14 cellular contexts compared by ENCODE assay signal in the genomic region with DNA sequence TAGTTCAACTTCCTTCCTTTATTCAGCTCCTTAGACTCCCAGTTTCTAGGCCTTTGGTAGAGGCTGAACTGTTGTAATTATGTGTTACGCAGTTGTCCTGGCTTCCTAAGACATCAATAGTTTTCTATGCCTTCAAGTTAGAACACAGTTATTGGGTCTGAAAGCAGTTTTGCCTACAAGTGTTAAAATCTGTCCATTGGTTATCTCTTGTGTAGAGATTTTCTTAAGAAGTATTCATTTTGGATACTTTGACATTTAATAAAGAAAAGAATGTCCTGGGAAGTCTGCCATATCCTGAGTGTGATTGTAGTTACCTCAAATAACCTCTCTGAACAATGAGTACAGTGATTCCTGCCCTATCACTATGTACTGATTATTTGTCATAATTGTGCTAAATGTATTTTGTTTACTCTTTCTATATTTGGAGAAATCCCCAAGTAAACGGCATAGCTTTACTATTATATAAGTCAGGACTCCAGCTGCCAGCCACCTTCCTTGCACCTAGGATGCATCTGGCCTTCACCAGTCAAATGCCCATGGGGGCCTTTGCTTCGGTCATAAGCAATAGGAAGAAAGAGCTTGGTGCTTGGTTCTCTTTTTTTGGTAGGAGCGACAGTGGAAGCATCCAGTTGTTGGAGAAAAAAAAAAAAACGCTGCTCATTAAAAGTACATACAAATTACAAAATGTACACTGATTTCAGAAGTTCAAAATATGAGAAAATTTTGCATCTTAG.
A peak's percentile ranks its signal among the peaks of the same experiment; 100 is the strongest.
DNase-seq lines count a peak whose midpoint lies in the region; ATAC-seq and TF ChIP-seq lines count a peak whose summit lies in the region.
"Had no signal": no experiment of that assay in that cellular context is flagged by ENCODE, and none has a peak within 500 bp of the region (broad histone marks: within the 10 kb centered on the region; RNA-seq: fewer than 3 reads in every experiment).

No MANE protein-coding gene starts in this region.

- H3K4me3 ChIP-seq in GM23248 (no peak overlapping the region), astrocyte of the spinal cord (ENCODE audit: low read depth, low read length) (no peak overlapping the region), gastroesophageal sphincter (no peak overlapping the region), retinal pigment epithelial cell (ENCODE audit: low read length) (no peak overlapping the region)
- H3K4me3 ChIP-seq: spleen had no signal

- peak; percentile 31 for DNase-seq in GM23248
- peak; percentile 61 for DNase-seq in astrocyte of the spinal cord (ENCODE audit: low read depth, low spot score)
- DNase-seq in retinal pigment epithelial cell (ENCODE audit: low read depth) = peak; percentile 60
- no peak for DNase-seq in NCI-H748 treated with DMSO at 0.1 percent for 48 hours (lab: John Stamatoyannopoulos, UW)
- no peak for DNase-seq in activated CD4-positive, alpha-beta T cell treated with anti-CD3 and anti-CD28 coated beads, Interleukin-2, amount 10 ng/mL, durations not matched to agents 24 days and 14 days
- DNase-seq in SHP77 treated with DMSO at 0.1 percent for 48 hours (lab: John Stamatoyannopoulos, UW) = no peak
- DNase-seq: activated CD4-positive, CD25-positive, alpha-beta regulatory T cell; activated naive CD4-positive, alpha-beta T cell treated with Interleukin-2 at 50 U/mL for 16 hours; erythroblast; mesenchymal stem cell; NCI-H2171; spleen had no signal

- H3K9ac ChIP-seq in GM23248 = no peak overlapping the region

- no peak overlapping the region for H3K4me2 ChIP-seq in GM23248 (ENCODE audit: unreplicated experiment)

- H3K9me2 ChIP-seq in GM23248 (ENCODE audit: insufficient read depth) = no peaks in the 10 kb centered on the region

- TF ChIP-seq EP300 in gastroesophageal sphincter (IDR thresholded peaks at IDR 0.05) = no peak

- H3K9me3 ChIP-seq in GM23248 (ENCODE audit: low read depth) (no peaks in the 10 kb centered on the region), gastroesophageal sphincter (no peaks in the 10 kb centered on the region)
- H3K9me3 ChIP-seq: spleen had no signal

- ATAC-seq in gastroesophageal sphincter = peak; percentile 36
- no peak for ATAC-seq in HG03460 (IDR thresholded peaks at IDR 0.05; ENCODE audit: unreplicated experiment)

- H3K27me3 ChIP-seq in GM23248 (replicated peaks; ENCODE audit: insufficient read depth) (no peaks in the 10 kb centered on the region), gastroesophageal sphincter (no peaks in the 10 kb centered on the region)
- H3K27me3 ChIP-seq: spleen had no signal

- H3K4me1 Mint-ChIP-seq in activated CD4-positive, alpha-beta T cell treated with anti-CD3 and anti-CD28 coated beads, Interleukin-2, amount 10 ng/mL, durations not matched to agents 24 days and 14 days = no peaks in the 10 kb centered on the region

- no peaks in the 10 kb centered on the region for H3F3A ChIP-seq in GM23248 (ENCODE audit: insufficient read depth)

- no peaks in the 10 kb centered on the region for H3K36me3 Mint-ChIP-seq in activated CD4-positive, alpha-beta T cell treated with anti-CD3 and anti-CD28 coated beads, Interleukin-2, amount 10 ng/mL, durations not matched to agents 24 days and 14 days (ENCODE audit: low read depth)

- no peak overlapping the region for H2AFZ ChIP-seq in GM23248

- H3K27ac ChIP-seq in GM23248 (no peak overlapping the region), gastroesophageal sphincter (peak overlapping the region; percentile 18 to 81 (median 68))

- H4K20me1 ChIP-seq in GM23248 (ENCODE audit: insufficient read depth) = no peaks in the 10 kb centered on the region

- 21 to 38% methylated on average over 5 of the region's 5 CpGs for WGBS in GM23248 (ENCODE audit: low coverage in 1 of 2, low lambda C conversion rate in 2 of 2, missing lambda C conversion rate in 2 of 2), 2 experiments
- 30 to 32% methylated on average over 5 of the region's 5 CpGs for WGBS in gastroesophageal sphincter (ENCODE audit: low coverage in 1 of 2), 2 donors

- no peak overlapping the region for H3K4me3 Mint-ChIP-seq in activated CD4-positive, alpha-beta T cell treated with anti-CD3 and anti-CD28 coated beads, Interleukin-2, amount 10 ng/mL, durations not matched to agents 24 days and 14 days

- no peak overlapping the region for H3K27ac Mint-ChIP-seq in activated CD4-positive, alpha-beta T cell treated with anti-CD3 and anti-CD28 coated beads, Interleukin-2, amount 10 ng/mL, durations not matched to agents 24 days and 14 days

- in situ Hi-C loops in GM23248 (cut with MboI) (no loop called here), astrocyte of the spinal cord (cut with HindIII; ENCODE audit: low sequenced_read_pairs) (no loop called here)

- no peaks in the 10 kb centered on the region for H3K79me2 ChIP-seq in GM23248 (ENCODE audit: insufficient read depth)

- H3K4me1 ChIP-seq in GM23248 (ENCODE audit: insufficient read depth) (no peaks in the 10 kb centered on the region), gastroesophageal sphincter (peaks cover 11 to 24% (median 12%) of the 10 kb centered on the region in 3 donors)
- H3K4me1 ChIP-seq: spleen had no signal

- TF ChIP-seq POLR2A in gastroesophageal sphincter (IDR thresholded peaks at IDR 0.05) = no peak

- no peak for TF ChIP-seq CTCF in astrocyte of the spinal cord (IDR thresholded peaks at IDR 0.05; ENCODE audit: low read depth, low read length)
- TF ChIP-seq CTCF in gastroesophageal sphincter (IDR thresholded peaks at IDR 0.05) = no peak
- TF ChIP-seq CTCF in retinal pigment epithelial cell (conservative IDR thresholded peaks at IDR 0.05; ENCODE audit: low read depth, low read length) = no peak

- no peaks in the 10 kb centered on the region for H3K9me3 Mint-ChIP-seq in activated CD4-positive, alpha-beta T cell treated with anti-CD3 and anti-CD28 coated beads, Interleukin-2, amount 10 ng/mL, durations not matched to agents 24 days and 14 days

- intact Hi-C loops in activated CD4-positive, alpha-beta T cell treated with anti-CD3 and anti-CD28 coated beads, Interleukin-2, amount 10 ng/mL, durations not matched to agents 24 days and 14 days (cut with micrococcal nuclease) = no loop called here

- H3K27me3 Mint-ChIP-seq in activated CD4-positive, alpha-beta T cell treated with anti-CD3 and anti-CD28 coated beads, Interleukin-2, amount 10 ng/mL, durations not matched to agents 24 days and 14 days = no peaks in the 10 kb centered on the region

- H3K36me3 ChIP-seq in GM23248 (ENCODE audit: low read depth) = no peaks in the 10 kb centered on the region
- H3K36me3 ChIP-seq in gastroesophageal sphincter = no peaks in the 10 kb centered on the region
- H3K36me3 ChIP-seq: spleen had no signal

Comparison
In these comparisons a context has a peak if more than half of its experiments do, and no peak if none do; other contexts are left out.
1. DNase-seq: peak in GM23248 (single experiment), astrocyte of the spinal cord (single experiment) and retinal pigment epithelial cell (single experiment); none in NCI-H748 treated with DMSO at 0.1 percent for 48 hours (single experiment), activated CD4-positive, alpha-beta T cell treated with anti-CD3 and anti-CD28 coated beads, Interleukin-2, amount 10 ng/mL, durations not matched to agents 24 days and 14 days (single experiment) and SHP77 treated with DMSO at 0.1 percent for 48 hours (single experiment).